Comparison of ENCODE assay signal across 9 cellular contexts in the genomic region with DNA sequence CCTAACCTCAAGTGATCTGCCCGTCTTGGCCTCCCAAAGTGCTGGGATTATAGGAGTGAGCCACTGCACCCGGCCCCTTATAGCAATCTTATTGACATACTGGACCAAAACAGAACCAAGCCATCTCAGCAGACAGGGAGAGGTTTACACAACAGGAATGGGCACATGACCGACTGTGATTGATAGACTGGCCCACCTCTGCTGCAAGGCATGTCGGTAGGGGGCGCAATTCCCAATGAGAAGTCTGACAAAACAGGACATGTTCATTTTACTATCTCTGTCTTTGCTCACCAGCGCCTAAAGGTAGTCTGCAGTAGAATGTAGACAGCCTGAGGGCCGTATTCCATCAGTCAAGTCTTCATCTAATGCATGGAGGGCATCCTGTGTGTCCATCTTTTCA. TPM values are rescaled to one million over a fixed set of nuclear protein-coding genes. Genes with fewer than 3 reads are reported as not detected.
A peak's percentile ranks its signal among the peaks of the same experiment; 100 is the strongest.
DNase-seq lines count a peak whose midpoint lies in the region; ATAC-seq and TF ChIP-seq lines count a peak whose summit lies in the region.
"Had no signal": no experiment of that assay in that cellular context is flagged by ENCODE, and none has a peak within 500 bp of the region (broad histone marks: within the 10 kb centered on the region; RNA-seq: fewer than 3 reads in every experiment).

No MANE protein-coding gene starts in this region.

- peak overlapping the region; percentile 75 for H3K4me3 ChIP-seq in SU-DHL-6 (ENCODE audit: insufficient read depth, low read length, poor library complexity, severe bottlenecking)
- H3K4me3 ChIP-seq: skin epidermis had no signal

- peaks cover 39% of the 10 kb centered on the region for H3F3A ChIP-seq in SU-DHL-6 (ENCODE audit: insufficient read depth)

- H3K9me3 ChIP-seq in SU-DHL-6 (ENCODE audit: insufficient read depth, low read length), result no peaks in the 10 kb centered on the region

- H3K9ac ChIP-seq in SU-DHL-6 (ENCODE audit: low read length), result no peak overlapping the region

- peaks cover 5% of the 10 kb centered on the region; the same call in 1 of the 2 replicates for H3K36me3 ChIP-seq in SU-DHL-6 (ENCODE audit: low read length)

- ATAC-seq in HG02678 (IDR thresholded peaks at IDR 0.05; ENCODE audit: unreplicated experiment), result peak; percentile 42

- H3K27me3 ChIP-seq in SU-DHL-6 (ENCODE audit: low read length), result no peaks in the 10 kb centered on the region

- H3K79me2 ChIP-seq in SU-DHL-6 (ENCODE audit: insufficient read depth, low read length), result peaks cover 75% of the 10 kb centered on the region

- no peaks in the 10 kb centered on the region for H3K9me2 ChIP-seq in SU-DHL-6 (replicated peaks; ENCODE audit: insufficient read depth, low read length)

- no peak overlapping the region for H2AFZ ChIP-seq in SU-DHL-6 (ENCODE audit: low read depth, low read length, severe bottlenecking)

- peak; percentile 74 for TF ChIP-seq CTCF in GM10266 (IDR thresholded peaks at IDR 0.05; ENCODE audit: control insufficient read depth, insufficient read depth, low read depth, missing control alignments)
- TF ChIP-seq CTCF in SU-DHL-6 (IDR thresholded peaks at IDR 0.05; ENCODE audit: insufficient read depth, low read length, poor library complexity, severe bottlenecking), result peak; percentile 75

- H4K20me1 ChIP-seq in SU-DHL-6 (ENCODE audit: low read depth, low read length), result no peaks in the 10 kb centered on the region; the same call in 1 of the 2 replicates

- H3K4me2 ChIP-seq in SU-DHL-6 (ENCODE audit: low read depth, low read length, poor library complexity, severe bottlenecking), result peak overlapping the region; percentile 94

- DNase-seq in GM10266 (ENCODE audit: extremely low spot score), result peak; percentile 79
- peak; percentile 3 to 17 for DNase-seq in dermis microvascular lymphatic vessel endothelial cell (ENCODE audit: low read depth in 2 of 2)
- peak; percentile 12 to 34 (median 22) for DNase-seq in stimulated activated CD4-positive, alpha-beta T cell treated with anti-CD3 and anti-CD28 coated beads, Interleukin-1b, Interleukin-23, amount 100 ng/mL, for 24 hours (ENCODE audit: low read depth in 4 of 4, low spot score in 1 of 4)
- no peak for DNase-seq in globus pallidus (ENCODE audit: low spot score)
- DNase-seq in activated CD4-positive, CD25-positive, alpha-beta regulatory T cell (lab: John Stamatoyannopoulos, UW), result no peak
- no peak for DNase-seq in NCI-H2029 treated with DMSO at 0.1 percent for 48 hours (lab: John Stamatoyannopoulos, UW)

- H3K27ac ChIP-seq in SU-DHL-6 (ENCODE audit: low read depth, low read length), result no peak overlapping the region
- H3K27ac ChIP-seq: skin epidermis had no signal

RNA-seq across cellular contexts. Expression of a gene that starts 2.0 kb away (rescaled TPM):
- total RNA-seq in dermis microvascular lymphatic vessel endothelial cell, result not detected in 2 replicates

Comparison
In these comparisons a context has a peak if more than half of its experiments do, and no peak if none do; other contexts are left out.
1. DNase-seq: peak in GM10266 (single experiment), dermis microvascular lymphatic vessel endothelial cell (2 of 2) and stimulated activated CD4-positive, alpha-beta T cell treated with anti-CD3 and anti-CD28 coated beads, Interleukin-1b, Interleukin-23, amount 100 ng/mL, for 24 hours (4 of 4); none in globus pallidus (single experiment), activated CD4-positive, CD25-positive, alpha-beta regulatory T cell (0 of 4) and NCI-H2029 treated with DMSO at 0.1 percent for 48 hours (single experiment).